ENCODE assay signal across 8 cellular contexts in the genomic region with DNA sequence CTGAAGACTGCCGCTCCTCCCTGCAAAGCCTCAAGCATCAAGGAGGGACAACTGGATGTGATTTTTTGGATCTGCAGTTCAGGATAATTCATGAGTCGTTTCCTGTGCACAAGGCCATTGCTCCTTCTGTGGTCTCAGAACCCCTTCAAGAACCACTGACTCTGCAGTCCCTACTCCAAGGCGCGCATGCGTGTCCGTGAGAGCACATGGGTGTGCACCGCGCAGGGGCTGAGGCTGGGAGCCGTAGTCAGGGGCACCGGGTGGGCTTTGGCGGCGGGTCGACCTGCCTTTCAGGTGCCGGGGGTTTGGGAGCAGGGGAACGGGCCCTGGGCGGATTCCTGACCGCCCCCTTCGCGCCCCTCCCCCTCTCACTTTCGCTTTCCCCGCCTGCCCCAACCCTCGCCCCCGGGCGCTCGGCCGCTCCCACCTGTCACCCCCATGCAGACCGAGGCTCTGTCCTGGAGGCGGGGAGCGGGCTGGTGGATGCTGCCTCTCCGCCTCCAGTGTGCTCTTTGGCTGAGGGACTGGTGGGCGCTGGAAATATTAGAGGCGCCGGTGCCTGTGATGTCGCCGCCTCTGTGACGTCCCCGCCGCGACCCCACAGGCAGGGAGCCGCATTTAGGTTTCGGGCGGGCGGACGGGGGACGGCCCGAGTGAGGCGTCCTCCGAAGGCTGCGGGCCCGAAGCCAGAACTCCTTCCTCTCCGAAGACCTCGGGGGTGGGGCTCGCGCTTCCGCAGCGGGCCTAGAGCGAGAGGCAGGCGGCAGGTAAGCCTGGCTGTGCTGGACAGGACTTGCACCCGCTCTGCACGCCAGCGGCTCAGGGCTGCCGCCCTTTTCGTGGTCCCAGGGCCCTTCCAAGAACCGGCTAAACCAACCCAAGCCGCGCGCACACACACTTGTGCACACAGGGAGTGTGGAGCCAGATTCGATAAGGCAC. TPM values are rescaled to one million over a fixed set of nuclear protein-coding genes. Genes with fewer than 3 reads are reported as not detected.
A peak's percentile ranks its signal among the peaks of the same experiment; 100 is the strongest.
DNase-seq lines count a peak whose midpoint lies in the region; FAIRE-seq and TF ChIP-seq lines count a peak whose summit lies in the region.

A gene with protein sequence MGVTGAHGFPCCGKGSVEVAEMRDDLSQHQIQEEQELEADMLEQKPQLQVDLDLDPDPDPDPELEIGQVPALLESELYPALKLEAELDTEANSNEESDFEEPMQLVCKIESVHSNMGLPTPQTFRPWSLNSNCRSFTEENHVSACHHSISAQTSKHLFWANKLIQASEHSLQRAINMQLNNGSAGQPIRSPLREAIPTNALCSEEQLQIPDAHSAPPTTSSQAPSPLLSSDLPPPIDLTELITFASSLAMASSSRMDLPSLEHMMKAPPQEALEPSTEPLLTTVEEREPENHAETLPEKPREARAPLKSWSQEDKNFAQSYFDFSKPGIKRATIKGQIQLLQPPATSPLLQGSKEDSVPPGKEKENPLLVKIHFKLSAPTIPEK (minus strand): TSS at position 518 of the 939 bp plus-strand sequence. CDS start 78 bp downstream, at position 440.

- H3K9me3 ChIP-seq in OCI-LY7 (ENCODE audit: low read length) (no peaks in the 10 kb centered on the region), left ventricle myocardium inferior (replicated peaks) (no peaks in the 10 kb centered on the region), uterus (no peaks in the 10 kb centered on the region)

- peaks cover 28% of the 10 kb centered on the region for H3K36me3 ChIP-seq in OCI-LY7 (ENCODE audit: insufficient read depth, low read length)
- peaks cover 35% of the 10 kb centered on the region for H3K36me3 ChIP-seq in left ventricle myocardium inferior
- no peaks in the 10 kb centered on the region for H3K36me3 ChIP-seq in uterus

- no TSS peak for BruUV-seq in OCI-LY7 (replicated peaks; lab: Mats Ljungman, UMichigan)

- TF ChIP-seq POLR2A in uterus (IDR thresholded peaks at IDR 0.05), result no peak

- H3K79me2 ChIP-seq in OCI-LY7 (ENCODE audit: insufficient read depth, low read depth, low read length), result no peaks in the 10 kb centered on the region

- no peak within 1 kb of the TSS for H3K27ac ChIP-seq in OCI-LY7 (ENCODE audit: low read depth, low read length, poor library complexity, severe bottlenecking)
- H3K27ac ChIP-seq in left ventricle myocardium inferior (replicated peaks), result peak within 1 kb of the TSS; percentile 78
- H3K27ac ChIP-seq in uterus, result peak within 1 kb of the TSS in 1 of 2 donors; percentile 40

- DNase-seq in GM12865 (ENCODE audit: low read depth) (peak; percentile 71), OCI-LY7 (ENCODE audit: low spot score) (peak; percentile 54), left ventricle myocardium inferior (peak; percentile 68), retina (peak; percentile 68), uterus (peak in 1 of 2 donors; percentile 52), HTR-8/SVneo (ENCODE audit: insufficient read length, low spot score) (no peak), NCI-H2081 (lab: John Stamatoyannopoulos, UW) (no peak)
- peak; percentile 71 for DNase-seq in activated naive CD4-positive, alpha-beta T cell treated with anti-CD3 and anti-CD28 coated beads, Interleukin-2, amount 50 U/mL, for 16 hours

- peak within 1 kb of the TSS; percentile 15; the same call in 1 of the 2 replicates for H3K4me3 ChIP-seq in GM12865 (ENCODE audit: low read depth, low read length)
- H3K4me3 ChIP-seq in OCI-LY7 (ENCODE audit: low read depth, low read length, poor library complexity, severe bottlenecking), result peak within 1 kb of the TSS; percentile 59
- H3K4me3 ChIP-seq in left ventricle myocardium inferior, result peak within 1 kb of the TSS; percentile 68
- H3K4me3 ChIP-seq in uterus, result peak within 1 kb of the TSS; percentile 47 to 71

- FAIRE-seq in HTR-8/SVneo (lab: Jason Lieb, UNC), result no peak

- no peak for TF ChIP-seq CTCF in GM12865 (IDR thresholded peaks at IDR 0.05; ENCODE audit: insufficient read depth, low read depth, low read length, missing control alignments)
- TF ChIP-seq CTCF in OCI-LY7 (conservative IDR thresholded peaks at IDR 0.05; ENCODE audit: low read length), result no peak
- TF ChIP-seq CTCF in left ventricle myocardium inferior (IDR thresholded peaks at IDR 0.05; ENCODE audit: borderline replicate concordance), result no peak
- TF ChIP-seq CTCF in uterus (IDR thresholded peaks at IDR 0.05), result no peak

- H3K4me1 ChIP-seq in OCI-LY7 (ENCODE audit: insufficient read depth, low read length, poor library complexity, severe bottlenecking) (peaks cover 19% of the 10 kb centered on the region), left ventricle myocardium inferior (peaks cover 56% of the 10 kb centered on the region), uterus (peaks cover 0 to 7% of the 10 kb centered on the region in 2 donors)

- H2AFZ ChIP-seq in OCI-LY7 (ENCODE audit: low read length), result peak within 1 kb of the TSS; percentile 37; the same call in 1 of the 2 replicates

- peak within 1 kb of the TSS; percentile 66 for H3K4me2 ChIP-seq in OCI-LY7 (ENCODE audit: low read length)

- CTCF ChIA-PET in OCI-LY7 (lab: Charles Lee; ENCODE audit: unreplicated experiment), result no interaction called here

- intact Hi-C loops in OCI-LY7 (cut with micrococcal nuclease; ENCODE audit: unreplicated experiment), result no loop called here
- intact Hi-C loops in left ventricle myocardium inferior (cut with micrococcal nuclease), result no loop called here
- intact Hi-C loops in uterus (cut with DNase I; ENCODE audit: low total_unique reads), result no loop called here

- POLR2A ChIA-PET in OCI-LY7 (lab: Charles Lee), result no interaction called here

- no peaks in the 10 kb centered on the region for H3K27me3 ChIP-seq in left ventricle myocardium inferior (ENCODE audit: low read depth)
- H3K27me3 ChIP-seq in uterus, result no peaks in the 10 kb centered on the region

- H4K20me1 ChIP-seq in OCI-LY7 (ENCODE audit: insufficient read depth, low read length), result no peaks in the 10 kb centered on the region

- no peaks in the 10 kb centered on the region for H3K9me2 ChIP-seq in OCI-LY7 (ENCODE audit: insufficient read depth, low read length)

RNA-seq across cellular contexts. Expression of the gene that starts here (rescaled TPM):
- total RNA-seq in OCI-LY7 (2014; rRNA removed; shearing (Covaris generic)), result 0.41 TPM in 1 of 2 replicates, not detected in the other
- total RNA-seq in OCI-LY7 (2022) (0.18 TPM in 1 of 2 replicates, not detected in the other), left ventricle myocardium inferior (not detected), uterus (not detected)

Comparison
In these comparisons a context has a peak if more than half of its experiments do, and no peak if none do; other contexts are left out.
1. Peak in DNase-seq, H3K4me3 ChIP-seq and H3K4me2 ChIP-seq in OCI-LY7; RNA of the gene not detected or under 1 TPM.
2. Peak in DNase-seq, H3K4me3 ChIP-seq and H3K27ac ChIP-seq in left ventricle myocardium inferior; RNA of the gene not detected or under 1 TPM.
3. DNase-seq: peak in GM12865 (single experiment), activated naive CD4-positive, alpha-beta T cell treated with anti-CD3 and anti-CD28 coated beads, Interleukin-2, amount 50 U/mL, for 16 hours (single experiment) and retina (single experiment); none in HTR-8/SVneo (single experiment) and NCI-H2081 (0 of 2).
4. H3K4me3 ChIP-seq: peak in every context shown above with its lines; median percentile 68 in left ventricle myocardium inferior; 59 in OCI-LY7; 59 in uterus; 15 in GM12865.